Comparison of ENCODE assay signal across 2 cellular contexts in genomic region chr20:50609438-50609989, GRCh38.
TF ChIP-seq lines count a peak whose summit lies in the region.

No MANE protein-coding gene starts in this region.

TF ChIP-seq in HepG2, 621 proteins besides CTCF, POLR2A, EP300 and RAD21:
- TF ChIP-seq ATF1 (CRISPR knock-in tag; IDR thresholded peaks at IDR 0.05) (no peak), ZNF776 (CRISPR knock-in tag; IDR thresholded peaks at IDR 0.05) (no peak), ZNF775 (CRISPR knock-in tag; IDR thresholded peaks at IDR 0.05; ENCODE audit: borderline replicate concordance) (no peak), NRL (CRISPR knock-in tag; IDR thresholded peaks at IDR 0.05; ENCODE audit: borderline replicate concordance) (no peak), ZBTB7B (CRISPR knock-in tag; IDR thresholded peaks at IDR 0.05) (no peak), ZC3H4 (CRISPR knock-in tag; IDR thresholded peaks at IDR 0.05; ENCODE audit: borderline replicate concordance) (no peak), TCF7 (IDR thresholded peaks at IDR 0.05; ENCODE audit: low read depth) (no peak), MATR3 (CRISPR knock-in tag; IDR thresholded peaks at IDR 0.05) (no peak), IRF2 (CRISPR knock-in tag; IDR thresholded peaks at IDR 0.05) (no peak)

TF ChIP-seq in IMR-90, 13 proteins besides CTCF, POLR2A, EP300 and RAD21:
- TF ChIP-seq MAZ (IDR thresholded peaks at IDR 0.05; ENCODE audit: borderline replicate concordance, low read depth, low read length) (no peak), MXI1 (IDR thresholded peaks at IDR 0.05; ENCODE audit: borderline replicate concordance, low read depth, low read length) (no peak), RFX5 (IDR thresholded peaks at IDR 0.05; ENCODE audit: low read depth, low read length) (no peak), RCOR1 (IDR thresholded peaks at IDR 0.05; ENCODE audit: insufficient replicate concordance, low read length) (no peak), SMC3 (IDR thresholded peaks at IDR 0.05; ENCODE audit: low read depth, low read length) (no peak), BHLHE40 (IDR thresholded peaks at IDR 0.05; ENCODE audit: low read depth, low read length) (no peak), CHD1 (IDR thresholded peaks at IDR 0.05; ENCODE audit: low read depth, low read length) (no peak), CEBPB (IDR thresholded peaks at IDR 0.05; ENCODE audit: low read depth, low read length) (no peak), ELK1 (IDR thresholded peaks at IDR 0.05; ENCODE audit: borderline replicate concordance, low read depth, low read length) (no peak), MAFK (IDR thresholded peaks at IDR 0.05; ENCODE audit: low read depth, low read length) (no peak), NFE2L2 (IDR thresholded peaks at IDR 0.05; ENCODE audit: low read depth, low read length) (no peak), FOS (IDR thresholded peaks at IDR 0.05; ENCODE audit: low read depth, low read length) (no peak), USF2 (IDR thresholded peaks at IDR 0.05; ENCODE audit: low read depth, low read length) (no peak)
